ENCODE assay signal across 25 cellular contexts in genomic region chr21:38299651-38300050, GRCh38. TPM values are rescaled to one million over a fixed set of nuclear protein-coding genes. Genes with fewer than 3 reads are reported as not detected.
A peak's percentile ranks its signal among the peaks of the same experiment; 100 is the strongest.
DNase-seq lines count a peak whose midpoint lies in the region; ATAC-seq, FAIRE-seq and TF ChIP-seq lines count a peak whose summit lies in the region.
"Had no signal": no experiment of that assay in that cellular context is flagged by ENCODE, and none has a peak within 500 bp of the region (broad histone marks: within the 10 kb centered on the region; RNA-seq: fewer than 3 reads in every experiment).

No MANE protein-coding gene starts in this region.

- intact Hi-C loops in left lung (cut with DNase I): no loop called here

- peak overlapping the region; percentile 71 for H3K4me3 Mint-ChIP-seq in activated naive CD4-positive, alpha-beta T cell treated with anti-CD3 and anti-CD28 coated beads, Interleukin-2, amount 50 U/mL, for 24 hours
- H3K4me3 Mint-ChIP-seq: activated B cell treated with CpG ODN at 0.5 μM for 24 hours, HFFc6, memory B cell had no signal

- H3K9me3 ChIP-seq in left lung: no peaks in the 10 kb centered on the region
- H3K9me3 ChIP-seq: psoas muscle, sigmoid colon, transverse colon had no signal

- no peak for DNase-seq in activated naive CD4-positive, alpha-beta T cell (lab: John Stamatoyannopoulos, UW)
- DNase-seq in NCI-H226 (peak; percentile 0), left lung (no peak), AG08396 (ENCODE audit: low spot score) (no peak), RCC 7860 (ENCODE audit: low spot score) (no peak), retina (no peak)
- DNase-seq: activated B cell treated with CpG ODN at 0.5 μM for 24 hours; activated CD4-positive, alpha-beta T cell treated with anti-CD3 and anti-CD28 coated beads, Interleukin-2, amount 50 U/mL, for 48 hours; C1 segment of cervical spinal cord; effector CD8-positive, alpha-beta T cell; HFFc6; NCI-H146; NCI-H82; psoas muscle; sigmoid colon; stimulated activated CD4-positive, alpha-beta T cell treated with anti-CD3 and anti-CD28 coated beads, Interleukin-4, amount 100 ng/mL, for 24 hours; transverse colon had no signal

- no peaks in the 10 kb centered on the region for H3K27me3 ChIP-seq in left lung
- H3K27me3 ChIP-seq: transverse colon had no signal

- peaks cover 0 to 34% of the 10 kb centered on the region in 2 donors for H3K36me3 ChIP-seq in left lung
- H3K36me3 ChIP-seq: sigmoid colon, transverse colon had no signal

- H3K27ac ChIP-seq in left lung (peak overlapping the region; percentile 29 to 59), skin epidermis (peak overlapping the region in 13 of 21 experiments; percentile 2 to 80 (median 57))
- H3K27ac ChIP-seq: coronary artery, epithelial cell of prostate, psoas muscle, sigmoid colon, transverse colon had no signal

- FAIRE-seq in RCC 7860 (lab: Jason Lieb, UNC): no peak
- FAIRE-seq: H1 had no signal

- H3K4me3 ChIP-seq in left lung (no peak overlapping the region), skin epidermis (no peak overlapping the region)
- H3K4me3 ChIP-seq: coronary artery, psoas muscle, sigmoid colon, transverse colon had no signal

- H3K4me1 ChIP-seq in left lung: peaks cover 28 to 82% of the 10 kb centered on the region in 2 donors
- H3K4me1 ChIP-seq: psoas muscle had no signal

- no peak for ATAC-seq in left lung
- ATAC-seq: psoas muscle had no signal

- H3K27me3 Mint-ChIP-seq in activated naive CD4-positive, alpha-beta T cell treated with anti-CD3 and anti-CD28 coated beads, Interleukin-2, amount 50 U/mL, for 24 hours: no peaks in the 10 kb centered on the region
- H3K27me3 Mint-ChIP-seq: activated B cell treated with CpG ODN at 0.5 μM for 24 hours had no signal

- peaks cover 70% of the 10 kb centered on the region for H3K4me1 Mint-ChIP-seq in activated naive CD4-positive, alpha-beta T cell treated with anti-CD3 and anti-CD28 coated beads, Interleukin-2, amount 50 U/mL, for 24 hours
- H3K4me1 Mint-ChIP-seq: activated B cell treated with CpG ODN at 0.5 μM for 24 hours, memory B cell had no signal

- H3K27ac Mint-ChIP-seq in activated naive CD4-positive, alpha-beta T cell treated with anti-CD3 and anti-CD28 coated beads, Interleukin-2, amount 50 U/mL, for 24 hours: no peak overlapping the region
- H3K27ac Mint-ChIP-seq: activated B cell treated with CpG ODN at 0.5 μM for 24 hours, memory B cell had no signal

- no peaks in the 10 kb centered on the region for H3K36me3 Mint-ChIP-seq in activated naive CD4-positive, alpha-beta T cell treated with anti-CD3 and anti-CD28 coated beads, Interleukin-2, amount 50 U/mL, for 24 hours
- H3K36me3 Mint-ChIP-seq: memory B cell had no signal

- no peaks in the 10 kb centered on the region for H3K9me3 Mint-ChIP-seq in activated naive CD4-positive, alpha-beta T cell treated with anti-CD3 and anti-CD28 coated beads, Interleukin-2, amount 50 U/mL, for 24 hours
- H3K9me3 Mint-ChIP-seq: activated B cell treated with CpG ODN at 0.5 μM for 24 hours, HFFc6, memory B cell had no signal

- no peak for TF ChIP-seq CTCF in left lung (IDR thresholded peaks at IDR 0.05)

RNA-seq across cellular contexts. Expression of gene KCNJ15, which starts 42.9 kb away (rescaled TPM):
- total RNA-seq in left lung: 100 to 1,000 TPM in 1 of 2 donors, 10 to 100 TPM in 1; 87.3 to 103 TPM
- total RNA-seq: activated B cell treated with CpG ODN at 0.5 μM for 24 hours, H1, NCI-H460, SK-MEL-5 had no signal
